ENCODE assay signal across 12 cellular contexts in the genomic region with DNA sequence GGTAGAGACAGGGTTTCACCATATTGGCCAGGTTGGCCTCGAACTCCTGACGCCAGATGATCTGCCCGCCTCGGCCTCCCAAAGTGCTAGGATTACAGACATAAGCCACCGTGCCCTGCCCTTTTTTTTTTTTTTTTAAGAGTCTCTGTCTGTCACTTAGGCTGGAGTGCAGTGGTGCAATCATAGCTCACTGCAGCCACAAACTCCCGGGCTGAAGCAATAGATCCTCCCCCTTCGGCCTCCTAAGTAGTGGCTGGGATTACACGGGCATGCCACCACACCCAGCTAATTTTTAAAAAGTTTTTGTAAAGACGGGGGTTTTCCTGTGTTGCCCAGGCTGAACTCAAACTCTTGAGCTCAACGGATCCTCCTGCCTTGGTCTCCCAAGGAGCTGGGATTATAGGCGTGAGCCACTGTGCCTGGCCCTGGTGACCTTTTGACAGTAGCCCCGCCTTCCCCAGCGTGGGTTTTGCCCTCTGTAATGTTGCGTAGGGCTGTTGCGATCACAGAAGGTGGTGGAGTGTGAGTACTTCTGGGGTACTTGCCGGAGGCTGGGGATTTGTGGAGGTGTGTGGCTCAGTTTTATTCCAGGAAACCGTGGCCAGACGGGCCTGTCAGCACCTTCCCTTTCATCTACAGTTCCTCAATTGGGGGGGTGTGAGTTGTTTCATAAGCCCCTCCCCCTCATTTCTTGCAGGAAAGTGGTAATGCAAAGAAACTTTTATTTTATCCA. TPM values are rescaled to one million over a fixed set of nuclear protein-coding genes. Genes with fewer than 3 reads are reported as not detected.
A peak's percentile ranks its signal among the peaks of the same experiment; 100 is the strongest.
DNase-seq lines count a peak whose midpoint lies in the region; ATAC-seq, FAIRE-seq and TF ChIP-seq lines count a peak whose summit lies in the region.
"Had no signal": no experiment of that assay in that cellular context is flagged by ENCODE, and none has a peak within 500 bp of the region (broad histone marks: within the 10 kb centered on the region; RNA-seq: fewer than 3 reads in every experiment).

No MANE protein-coding gene starts in this region.

- no peak overlapping the region for H3K27ac Mint-ChIP-seq in endothelial cell (ENCODE audit: unreplicated experiment)

- FAIRE-seq in GM12891 (lab: Jason Lieb, UNC), result no peak

- ATAC-seq in omental fat pad (ENCODE audit: low FRiP score) (peak; percentile 49), HG02642 (IDR thresholded peaks at IDR 0.05; ENCODE audit: poor library complexity, unreplicated experiment) (no peak)
- ATAC-seq: HCT116 had no signal

- TF ChIP-seq CTCF in omental fat pad (IDR thresholded peaks at IDR 0.05), result no peak
- no peak for TF ChIP-seq CTCF in endothelial cell (IDR thresholded peaks at IDR 0.05; ENCODE audit: unreplicated experiment)

- H3K9me3 Mint-ChIP-seq in endothelial cell (ENCODE audit: unreplicated experiment), result no peaks in the 10 kb centered on the region
- H3K9me3 Mint-ChIP-seq: neural crest cell, T-cell had no signal

- H3K4me3 Mint-ChIP-seq in endothelial cell (ENCODE audit: unreplicated experiment), result no peak overlapping the region
- H3K4me3 Mint-ChIP-seq: neural crest cell had no signal

- DNase-seq in GM12891 (ENCODE audit: insufficient read length, low spot score) (no peak), NOMO-1 (lab: John Stamatoyannopoulos, UW; ENCODE audit: unreplicated experiment in 2 of 2) (peak; percentile 86 to 91), amniotic epithelial cell (ENCODE audit: low read depth) (peak; percentile 49), omental fat pad (ENCODE audit: low spot score) (no peak), T-helper 9 cell (no peak), endothelial cell (ENCODE audit: low spot score) (no peak)
- DNase-seq: activated gamma-delta T cell, NCI-H2227 treated with DMSO at 0.1 percent for 48 hours, T-cell had no signal

- no peaks in the 10 kb centered on the region for H3K36me3 Mint-ChIP-seq in endothelial cell (ENCODE audit: low read depth, unreplicated experiment)
- H3K36me3 Mint-ChIP-seq: T-cell had no signal

- peaks cover 2% of the 10 kb centered on the region for H3K4me1 Mint-ChIP-seq in endothelial cell (ENCODE audit: unreplicated experiment)

- TF ChIP-seq POLR2A in GM12891 (IDR thresholded peaks at IDR 0.05; ENCODE audit: low read depth, low read length), result no peak

- peaks cover 7% of the 10 kb centered on the region for H3K27me3 Mint-ChIP-seq in endothelial cell (ENCODE audit: unreplicated experiment)
- H3K27me3 Mint-ChIP-seq: T-cell had no signal

TF ChIP-seq in GM12891, 5 proteins besides CTCF, POLR2A, EP300 and RAD21:
- TF ChIP-seq SPI1 (IDR thresholded peaks at IDR 0.05; ENCODE audit: low read depth, low read length) (peak; percentile 45; the same call in 1 of the 2 replicates), POLR2AphosphoS5 (IDR thresholded peaks at IDR 0.05; ENCODE audit: low read depth, low read length) (no peak)

RNA-seq across cellular contexts. Expression of a gene that starts 11.6 kb away (rescaled TPM):
- polyA plus RNA-seq in GM12891 (2012; ENCODE audit: low read depth, missing spikeins), result not detected
- total RNA-seq in omental fat pad (1 to 10 TPM in 1 of 4 donors, not detected in 3; 1.6 TPM), endothelial cell (ENCODE audit: unreplicated experiment) (not detected)
- total RNA-seq: neural crest cell had no signal

RNA-seq across cellular contexts. Expression of a gene that starts 19.7 kb away (rescaled TPM):
- 0.24 TPM for polyA plus RNA-seq in GM12891 (2012; ENCODE audit: low read depth, missing spikeins)
- 1 to 10 TPM; 2.2 to 6.5 (median 3.4) TPM for total RNA-seq in omental fat pad
- not detected for total RNA-seq in endothelial cell (ENCODE audit: unreplicated experiment)
- total RNA-seq: neural crest cell had no signal

RNA-seq across cellular contexts. Expression of a gene that starts 20.3 kb away (rescaled TPM):
- 69.1 TPM for polyA plus RNA-seq in GM12891 (2012; ENCODE audit: low read depth, missing spikeins)
- 10 to 100 TPM; 29.7 to 46.1 (median 37.7) TPM for total RNA-seq in omental fat pad
- total RNA-seq in endothelial cell (ENCODE audit: unreplicated experiment), result 42.2 TPM

RNA-seq across cellular contexts. Expression of a gene that starts 23.4 kb away (rescaled TPM):
- 179 TPM for polyA plus RNA-seq in GM12891 (2012; ENCODE audit: low read depth, missing spikeins)
- total RNA-seq in omental fat pad (10 to 100 TPM; 54.1 to 83.6 (median 76.7) TPM), endothelial cell (ENCODE audit: unreplicated experiment) (82.0 TPM)

RNA-seq across cellular contexts. Expression of a gene that starts 23.7 kb away (rescaled TPM):
- polyA plus RNA-seq in GM12891 (2012; ENCODE audit: low read depth, missing spikeins), result 1.8 TPM
- total RNA-seq in omental fat pad (not detected), endothelial cell (ENCODE audit: unreplicated experiment) (not detected)
- total RNA-seq: neural crest cell had no signal

Comparison
In these comparisons a context has a peak if more than half of its experiments do, and no peak if none do; other contexts are left out.
1. DNase-seq: peak in NOMO-1 (2 of 2) and amniotic epithelial cell (single experiment); none in GM12891 (single experiment), omental fat pad (single experiment), T-helper 9 cell (single experiment) and endothelial cell (single experiment).